Comparison of ENCODE assay signal across 15 cellular contexts in genomic region chr11:64545605-64546004, GRCh38. TPM values are rescaled to one million over a fixed set of nuclear protein-coding genes. Genes with fewer than 3 reads are reported as not detected.
A peak's percentile ranks its signal among the peaks of the same experiment; 100 is the strongest.
DNase-seq lines count a peak whose midpoint lies in the region; ATAC-seq, FAIRE-seq and TF ChIP-seq lines count a peak whose summit lies in the region.
"Had no signal": no experiment of that assay in that cellular context is flagged by ENCODE, and none has a peak within 500 bp of the region (broad histone marks: within the 10 kb centered on the region; RNA-seq: fewer than 3 reads in every experiment).

No MANE protein-coding gene starts in this region.

- FAIRE-seq in bronchial epithelial cell (lab: Jason Lieb, UNC) (peak; percentile 97), HepG2 (lab: Jason Lieb, UNC) (no peak)

- in situ Hi-C loops in HepG2 (cut with HindIII; ENCODE audit: extremely low pct_ligation_motif_present, low pct_unique_long_range_greater_than_20kb) = no loop called here

- BruUV-seq in HepG2 (replicated peaks; lab: Mats Ljungman, UMichigan) = no TSS peak

- TF ChIP-seq RAD21 in HepG2 (CRISPR knock-in tag; IDR thresholded peaks at IDR 0.05) = no peak

- no peaks in the 10 kb centered on the region for H3K9me3 ChIP-seq in HepG2 (ENCODE audit: low read length)
- H3K9me3 ChIP-seq: neutrophil had no signal

- H2AFZ ChIP-seq in HepG2 (ENCODE audit: low read length) = no peak overlapping the region

- no peak overlapping the region for H3K27ac ChIP-seq in HepG2 (ENCODE audit: extremely low read length, insufficient read depth, low read length)
- H3K27ac ChIP-seq: neutrophil, SK-N-MC had no signal

- no peak overlapping the region for H3K4me3 ChIP-seq in bronchial epithelial cell (ENCODE audit: low read depth, low read length)
- no peak overlapping the region for H3K4me3 ChIP-seq in HepG2 (replicated peaks in 1 of 3; ENCODE audit: insufficient read depth in 1 of 3, low read depth in 2 of 3, low read length in 3 of 3)
- H3K4me3 ChIP-seq: SK-N-MC had no signal

- TF ChIP-seq POLR2A in HepG2 (IDR thresholded peaks at IDR 0.05; ENCODE audit: insufficient read depth in 1 of 2, low read depth in 2 of 2, low read length in 2 of 2) = no peak

- H3K9me3 Mint-ChIP-seq in CD14-positive monocyte (peaks cover 0 to 5% (median 2%) of the 10 kb centered on the region in 7 donors), chondrocyte (ENCODE audit: low read depth) (peaks cover 6% of the 10 kb centered on the region)
- H3K9me3 Mint-ChIP-seq in activated T-helper 1 cell treated with anti-CD3 and anti-CD28 coated beads, Interleukin-12 subunit alpha, Interleukin-12 subunit beta, Interleukin-2, Interleukin-4 antibody, amounts not matched to agents 30 ng/mL and 10 ng/mL and 1 ng/mL, durations not matched to agents 14 hours and 24 hours and 36 hours = no peaks in the 10 kb centered on the region

- intact Hi-C loops in CD14-positive monocyte (cut with micrococcal nuclease) = no loop called here
- intact Hi-C loops in HepG2 (cut with micrococcal nuclease; ENCODE audit: unreplicated experiment) = no loop called here
- intact Hi-C loops in activated T-helper 1 cell treated with anti-CD3 and anti-CD28 coated beads, Interleukin-12 subunit alpha, Interleukin-12 subunit beta, Interleukin-2, Interleukin-4 antibody, amounts not matched to agents 30 ng/mL and 10 ng/mL and 1 ng/mL, durations not matched to agents 14 hours and 24 hours and 36 hours (cut with micrococcal nuclease) = no loop called here

- H3K4me3 Mint-ChIP-seq in CD14-positive monocyte = no peak overlapping the region
- no peak overlapping the region for H3K4me3 Mint-ChIP-seq in chondrocyte (ENCODE audit: unreplicated experiment)
- H3K4me3 Mint-ChIP-seq in activated T-helper 1 cell treated with anti-CD3 and anti-CD28 coated beads, Interleukin-12 subunit alpha, Interleukin-12 subunit beta, Interleukin-2, Interleukin-4 antibody, amounts not matched to agents 30 ng/mL and 10 ng/mL and 1 ng/mL, durations not matched to agents 14 hours and 24 hours and 36 hours = no peak overlapping the region
- H3K4me3 Mint-ChIP-seq: CD4-positive, CD25-positive, alpha-beta regulatory T cell had no signal

- H3K27ac Mint-ChIP-seq in CD14-positive monocyte = peak overlapping the region in 1 of 7 donors; percentile 53
- H3K27ac Mint-ChIP-seq in chondrocyte (ENCODE audit: unreplicated experiment) = no peak overlapping the region
- H3K27ac Mint-ChIP-seq in activated T-helper 1 cell treated with anti-CD3 and anti-CD28 coated beads, Interleukin-12 subunit alpha, Interleukin-12 subunit beta, Interleukin-2, Interleukin-4 antibody, amounts not matched to agents 30 ng/mL and 10 ng/mL and 1 ng/mL, durations not matched to agents 14 hours and 24 hours and 36 hours = no peak overlapping the region
- H3K27ac Mint-ChIP-seq: CD4-positive, CD25-positive, alpha-beta regulatory T cell had no signal

- no peak for ATAC-seq in HepG2
- ATAC-seq in HG02852 (IDR thresholded peaks at IDR 0.05; ENCODE audit: unreplicated experiment) = no peak

- 45% methylated on average over 11 of the region's 15 CpGs for WGBS in HepG2 (ENCODE audit: low lambda C conversion rate)

- no peak overlapping the region for H3K9ac ChIP-seq in HepG2 (ENCODE audit: insufficient read depth, low read depth, low read length)

- H3K36me3 Mint-ChIP-seq in CD14-positive monocyte (no peaks in the 10 kb centered on the region), chondrocyte (ENCODE audit: low read depth) (no peaks in the 10 kb centered on the region)
- H3K36me3 Mint-ChIP-seq in activated T-helper 1 cell treated with anti-CD3 and anti-CD28 coated beads, Interleukin-12 subunit alpha, Interleukin-12 subunit beta, Interleukin-2, Interleukin-4 antibody, amounts not matched to agents 30 ng/mL and 10 ng/mL and 1 ng/mL, durations not matched to agents 14 hours and 24 hours and 36 hours (ENCODE audit: low read depth) = no peaks in the 10 kb centered on the region
- H3K36me3 Mint-ChIP-seq: CD4-positive, CD25-positive, alpha-beta regulatory T cell had no signal

- peaks cover 6% of the 10 kb centered on the region for H3K4me1 ChIP-seq in HepG2 (ENCODE audit: insufficient read depth, low read length)

- DNase-seq in CD14-positive monocyte (ENCODE audit: low spot score) = peak; percentile 26
- peak; percentile 71 for DNase-seq in LoVo (ENCODE audit: low spot score)
- peak; percentile 85 for DNase-seq in bronchial epithelial cell (ENCODE audit: low read depth)
- DNase-seq in HepG2 (ENCODE audit: low spot score) = no peak
- DNase-seq in chondrocyte (ENCODE audit: low spot score) = no peak
- no peak for DNase-seq in DMS153 treated with DMSO at 0.1 percent for 48 hours (lab: John Stamatoyannopoulos, UW; ENCODE audit: unreplicated experiment)
- DNase-seq in activated T-helper 1 cell treated with anti-CD3 and anti-CD28 coated beads, Interleukin-12 subunit alpha, Interleukin-12 subunit beta, Interleukin-2, Interleukin-4 antibody, amounts not matched to agents 30 ng/mL and 10 ng/mL and 1 ng/mL, durations not matched to agents 14 hours and 24 hours and 36 hours (ENCODE audit: low spot score) = no peak
- DNase-seq: caudate nucleus; CD4-positive, CD25-positive, alpha-beta regulatory T cell; H7; NCI-H2227 treated with DMSO at 0.1 percent for 48 hours; stimulated activated CD4-positive, alpha-beta T cell treated with anti-CD3 and anti-CD28 coated beads, Interleukin-12 subunit alpha, Interleukin-12 subunit beta, amount 100 ng/mL, for 4 hours had no signal

- H3K27me3 ChIP-seq in bronchial epithelial cell (ENCODE audit: control insufficient read depth, insufficient read depth, low read length) (no peaks in the 10 kb centered on the region), HepG2 (ENCODE audit: control insufficient read depth in 1 of 2, insufficient read depth in 2 of 2, low read length in 2 of 2) (peaks cover 2 to 50% of the 10 kb centered on the region in 2 experiments; a peak in 4 of 5 replicates)
- H3K27me3 ChIP-seq: neutrophil had no signal

- no peak for TF ChIP-seq EP300 in HepG2 (IDR thresholded peaks at IDR 0.05; ENCODE audit: low read depth in 2 of 2, low read length in 2 of 2)
- no peak for TF ChIP-seq EP300 in HepG2 (CRISPR knock-in tag; IDR thresholded peaks at IDR 0.05; ENCODE audit: borderline replicate concordance)

- POLR2A ChIA-PET in HepG2 (lab: Yijun Ruan, JAX) = no interaction called here

- no peaks in the 10 kb centered on the region for H4K20me1 ChIP-seq in HepG2 (ENCODE audit: insufficient read depth, low read length)

- H3K4me1 Mint-ChIP-seq in CD14-positive monocyte = peaks cover 6% of the 10 kb centered on the region
- no peaks in the 10 kb centered on the region for H3K4me1 Mint-ChIP-seq in chondrocyte (ENCODE audit: low read depth)
- no peaks in the 10 kb centered on the region for H3K4me1 Mint-ChIP-seq in activated T-helper 1 cell treated with anti-CD3 and anti-CD28 coated beads, Interleukin-12 subunit alpha, Interleukin-12 subunit beta, Interleukin-2, Interleukin-4 antibody, amounts not matched to agents 30 ng/mL and 10 ng/mL and 1 ng/mL, durations not matched to agents 14 hours and 24 hours and 36 hours (ENCODE audit: low read depth)
- H3K4me1 Mint-ChIP-seq: CD4-positive, CD25-positive, alpha-beta regulatory T cell had no signal

- H3K36me3 ChIP-seq in bronchial epithelial cell (ENCODE audit: control insufficient read depth, insufficient read depth, low read length) (no peaks in the 10 kb centered on the region), HepG2 (replicated peaks in 1 of 2; ENCODE audit: control insufficient read depth in 1 of 2, insufficient read depth in 2 of 2, low read length in 2 of 2) (no peaks in the 10 kb centered on the region)
- H3K36me3 ChIP-seq: neutrophil had no signal

- CTCF ChIA-PET in HepG2 (lab: Yijun Ruan, JAX; ENCODE audit: low intra/inter-chr PET ratio, low total read pairs) = no interaction called here

- H3K4me2 ChIP-seq in HepG2 (ENCODE audit: low read depth, low read length) = no peak overlapping the region

- H3K79me2 ChIP-seq in HepG2 (ENCODE audit: insufficient read depth, low read length) = no peaks in the 10 kb centered on the region

- TF ChIP-seq CTCF in CD14-positive monocyte (IDR thresholded peaks at IDR 0.05) (no peak), bronchial epithelial cell (IDR thresholded peaks at IDR 0.05; ENCODE audit: insufficient read depth, low read length, severe bottlenecking) (no peak), HepG2 (CRISPR knock-in tag; IDR thresholded peaks at IDR 0.05) (no peak), chondrocyte (IDR thresholded peaks at IDR 0.05) (no peak)

- peaks cover 0 to 3% (median 0%) of the 10 kb centered on the region in 3 donors for H3K27me3 Mint-ChIP-seq in CD14-positive monocyte (ENCODE audit: low read depth in 3 of 3)
- H3K27me3 Mint-ChIP-seq in chondrocyte (ENCODE audit: low read depth) = peaks cover 14% of the 10 kb centered on the region
- H3K27me3 Mint-ChIP-seq in activated T-helper 1 cell treated with anti-CD3 and anti-CD28 coated beads, Interleukin-12 subunit alpha, Interleukin-12 subunit beta, Interleukin-2, Interleukin-4 antibody, amounts not matched to agents 30 ng/mL and 10 ng/mL and 1 ng/mL, durations not matched to agents 14 hours and 24 hours and 36 hours (ENCODE audit: insufficient read depth) = no peaks in the 10 kb centered on the region

RNA-seq across cellular contexts. Expression of gene SLC22A11, which starts 10.1 kb away (rescaled TPM):
- polyA plus RNA-seq in CD14-positive monocyte = not detected
- not detected in 2 replicates for total RNA-seq in bronchial epithelial cell
- 0.10 and 0.51 TPM in 2 replicates for total RNA-seq in HepG2 (2016; rRNA removed; fragmentation: Illumina TruSeq; extraction: Trizol)
- 0.18 TPM in 1 of 2 replicates, not detected in the other for total RNA-seq in HepG2 (2016; cell fraction: cytosol; rRNA removed; fragmentation: Illumina TruSeq; extraction: Trizol; ENCODE audit: low read depth)
- total RNA-seq in HepG2 (2016; cell fraction: insoluble cytoplasmic fraction; rRNA removed; fragmentation: Illumina TruSeq; extraction: Trizol) = 0.18 and 0.41 TPM in 2 replicates
- 0.12 and 0.24 TPM in 2 replicates for total RNA-seq in HepG2 (2016; cell fraction: membrane; rRNA removed; fragmentation: Illumina TruSeq; extraction: Trizol)
- 0.75 and 0.91 TPM in 2 replicates for total RNA-seq in HepG2 (2016; cell fraction: nucleus; rRNA removed; fragmentation: Illumina TruSeq; extraction: Trizol)
- 1.1 and 1.9 TPM in 2 replicates for polyA plus RNA-seq in HepG2 (2011; rRNA removed)
- 0.68 and 1.0 TPM in 2 replicates for polyA plus RNA-seq in HepG2 (2011; cell fraction: cytosol; rRNA removed)
- polyA plus RNA-seq in HepG2 (2011; cell fraction: nucleus; rRNA removed) = 5.3 and 5.4 TPM in 2 replicates
- 1.0 and 1.1 TPM in 2 replicates for polyA plus RNA-seq in HepG2 (2012)
- 0.09 and 0.10 TPM in 2 replicates for polyA plus RNA-seq in HepG2 (2016; cell fraction: cytosol; fragmentation: Illumina TruSeq; extraction: Trizol; ENCODE audit: low read depth)
- 0.23 and 0.35 TPM in 2 replicates for polyA plus RNA-seq in HepG2 (2016; cell fraction: insoluble cytoplasmic fraction; fragmentation: Illumina TruSeq; extraction: Trizol; ENCODE audit: low read depth)
- polyA plus RNA-seq in HepG2 (2016; cell fraction: membrane; fragmentation: Illumina TruSeq; extraction: Trizol; ENCODE audit: low read depth) = 0.21 TPM in 1 of 2 replicates, not detected in the other
- polyA plus RNA-seq in HepG2 (2016; cell fraction: nucleus; fragmentation: Illumina TruSeq; extraction: Trizol; ENCODE audit: insufficient read depth, low read depth) = 1.9 TPM in 2 replicates
- polyA minus RNA-seq in HepG2 (2011; rRNA and poly(A)+ RNA removed; ENCODE audit: low replicate concordance) = 1.6 TPM in 1 of 2 replicates, not detected in the other
- polyA minus RNA-seq in HepG2 (2011; cell fraction: cytosol; rRNA and poly(A)+ RNA removed) = 0.40 and 0.44 TPM in 2 replicates
- 0.37 and 1.5 TPM in 2 replicates for polyA minus RNA-seq in HepG2 (2011; cell fraction: nucleus; rRNA and poly(A)+ RNA removed)
- 0.15 TPM in 1 of 3 replicates, not detected in the others for total RNA-seq in chondrocyte
- not detected in 2 replicates for total RNA-seq in activated T-helper 1 cell treated with anti-CD3 and anti-CD28 coated beads, Interleukin-12 subunit alpha, Interleukin-12 subunit beta, Interleukin-2, Interleukin-4 antibody, amounts not matched to agents 30 ng/mL and 10 ng/mL and 1 ng/mL, durations not matched to agents 14 hours and 24 hours and 36 hours
- total RNA-seq: CD4-positive, CD25-positive, alpha-beta regulatory T cell; H7 had no signal
- polyA plus RNA-seq: CD4-positive, CD25-positive, alpha-beta regulatory T cell had no signal

RNA-seq across cellular contexts. Expression of gene SLC22A12, which starts 45.4 kb away (rescaled TPM):
- not detected for polyA plus RNA-seq in CD14-positive monocyte
- total RNA-seq in bronchial epithelial cell = not detected in 2 replicates
- total RNA-seq in HepG2 (2016; rRNA removed; fragmentation: Illumina TruSeq; extraction: Trizol) = not detected in 2 replicates
- not detected in 2 replicates for total RNA-seq in HepG2 (2016; cell fraction: cytosol; rRNA removed; fragmentation: Illumina TruSeq; extraction: Trizol; ENCODE audit: low read depth)
- total RNA-seq in HepG2 (2016; cell fraction: insoluble cytoplasmic fraction; rRNA removed; fragmentation: Illumina TruSeq; extraction: Trizol) = not detected in 2 replicates
- total RNA-seq in HepG2 (2016; cell fraction: membrane; rRNA removed; fragmentation: Illumina TruSeq; extraction: Trizol) = not detected in 2 replicates
- not detected in 2 replicates for total RNA-seq in HepG2 (2016; cell fraction: nucleus; rRNA removed; fragmentation: Illumina TruSeq; extraction: Trizol)
- not detected in 2 replicates for polyA plus RNA-seq in HepG2 (2011; rRNA removed)
- not detected in 2 replicates for polyA plus RNA-seq in HepG2 (2011; cell fraction: cytosol; rRNA removed)
- polyA plus RNA-seq in HepG2 (2011; cell fraction: nucleus; rRNA removed) = not detected in 2 replicates
- polyA plus RNA-seq in HepG2 (2012) = not detected in 2 replicates
- polyA plus RNA-seq in HepG2 (2016; cell fraction: cytosol; fragmentation: Illumina TruSeq; extraction: Trizol; ENCODE audit: low read depth) = not detected in 2 replicates
- not detected in 2 replicates for polyA plus RNA-seq in HepG2 (2016; cell fraction: insoluble cytoplasmic fraction; fragmentation: Illumina TruSeq; extraction: Trizol; ENCODE audit: low read depth)
- polyA plus RNA-seq in HepG2 (2016; cell fraction: membrane; fragmentation: Illumina TruSeq; extraction: Trizol; ENCODE audit: low read depth) = not detected in 2 replicates
- not detected in 2 replicates for polyA plus RNA-seq in HepG2 (2016; cell fraction: nucleus; fragmentation: Illumina TruSeq; extraction: Trizol; ENCODE audit: insufficient read depth, low read depth)
- polyA minus RNA-seq in HepG2 (2011; rRNA and poly(A)+ RNA removed; ENCODE audit: low replicate concordance) = not detected in 2 replicates
- polyA minus RNA-seq in HepG2 (2011; cell fraction: cytosol; rRNA and poly(A)+ RNA removed) = not detected in 2 replicates
- polyA minus RNA-seq in HepG2 (2011; cell fraction: nucleus; rRNA and poly(A)+ RNA removed) = not detected in 2 replicates
- not detected in 3 replicates for total RNA-seq in chondrocyte
- not detected in 2 replicates for total RNA-seq in activated T-helper 1 cell treated with anti-CD3 and anti-CD28 coated beads, Interleukin-12 subunit alpha, Interleukin-12 subunit beta, Interleukin-2, Interleukin-4 antibody, amounts not matched to agents 30 ng/mL and 10 ng/mL and 1 ng/mL, durations not matched to agents 14 hours and 24 hours and 36 hours
- total RNA-seq: CD4-positive, CD25-positive, alpha-beta regulatory T cell; H7 had no signal
- polyA plus RNA-seq: CD4-positive, CD25-positive, alpha-beta regulatory T cell had no signal

Comparison
In these comparisons a context has a peak if more than half of its experiments do, and no peak if none do; other contexts are left out.
1. DNase-seq: peak in CD14-positive monocyte (single experiment), LoVo (single experiment) and bronchial epithelial cell (single experiment); none in HepG2 (single experiment), chondrocyte (single experiment), DMS153 treated with DMSO at 0.1 percent for 48 hours (single experiment) and activated T-helper 1 cell treated with anti-CD3 and anti-CD28 coated beads, Interleukin-12 subunit alpha, Interleukin-12 subunit beta, Interleukin-2, Interleukin-4 antibody, amounts not matched to agents 30 ng/mL and 10 ng/mL and 1 ng/mL, durations not matched to agents 14 hours and 24 hours and 36 hours (single experiment).